In genomic region chr7:138748666-138749065, GRCh38 we compare ENCODE assay signal across 28 cellular contexts. TPM values are rescaled to one million over a fixed set of nuclear protein-coding genes. Genes with fewer than 3 reads are reported as not detected.
"Had no signal": no experiment of that assay in that cellular context is flagged by ENCODE, and none has a peak within 500 bp of the region (broad histone marks: within the 10 kb centered on the region; RNA-seq: fewer than 3 reads in every experiment).

No MANE protein-coding gene starts in this region.

- H3K4me3 Mint-ChIP-seq: memory B cell; mesothelial cell of epicardium; nephron progenitor cell; stimulated activated memory B cell treated with anti-CD40 and anti-IgM and Interleukin-4, amounts not matched to agents 10 μg/mL and 1 μg/mL and 100 μg/mL, for 72 hours; stimulated activated naive CD8-positive, alpha-beta T cell treated with anti-CD3 and anti-CD28 coated beads, Interleukin-15, Interleukin-2, amounts not matched to agents 100 ng/mL and 50 ng/mL, for 24 hours had no signal

- H3K27me3 Mint-ChIP-seq: stimulated activated naive CD8-positive, alpha-beta T cell treated with anti-CD3 and anti-CD28 coated beads, Interleukin-15, Interleukin-2, amounts not matched to agents 100 ng/mL and 50 ng/mL, for 24 hours had no signal

- ATAC-seq: gastrocnemius medialis; heart right ventricle; left cardiac atrium; lower lobe of right lung; psoas muscle; sciatic nerve; stimulated activated memory B cell treated with anti-CD40 and anti-IgM and Interleukin-4, amounts not matched to agents 10 μg/mL and 1 μg/mL and 100 μg/mL, for 72 hours had no signal

- H3K27me3 ChIP-seq: gastrocnemius medialis, upper lobe of left lung, uterus had no signal

- H3K36me3 Mint-ChIP-seq: memory B cell; mesothelial cell of epicardium; stimulated activated memory B cell treated with anti-CD40 and anti-IgM and Interleukin-4, amounts not matched to agents 10 μg/mL and 1 μg/mL and 100 μg/mL, for 72 hours had no signal

- H3K27ac ChIP-seq: dorsolateral prefrontal cortex, esophagus muscularis mucosa, gastrocnemius medialis, heart right ventricle, left ventricle myocardium inferior, lower lobe of right lung, psoas muscle, spleen, tibial artery, upper lobe of left lung, uterus had no signal

- DNase-seq: cortex of kidney; dorsolateral prefrontal cortex; effector CD8-positive, alpha-beta T cell; gastrocnemius medialis; heart right ventricle; left cardiac atrium; left ventricle myocardium inferior; lower lobe of right lung; nephron progenitor cell; psoas muscle; retina; spleen; stimulated activated CD4-positive, alpha-beta T cell treated with anti-CD3 and anti-CD28 coated beads, Interleukin-15, amount 100 ng/mL, for 24 hours; stimulated activated CD4-positive, alpha-beta T cell treated with anti-CD3 and anti-CD28 coated beads, Interleukin-1b, Interleukin-23, amount 100 ng/mL, for 48 hours; stimulated activated CD4-positive, alpha-beta T cell treated with anti-CD3 and anti-CD28 coated beads, Interleukin-4, amount 100 ng/mL, for 24 hours; tibial artery; upper lobe of left lung; uterus had no signal

- H3K4me1 Mint-ChIP-seq: memory B cell; stimulated activated memory B cell treated with anti-CD40 and anti-IgM and Interleukin-4, amounts not matched to agents 10 μg/mL and 1 μg/mL and 100 μg/mL, for 72 hours had no signal

- H3K9me3 ChIP-seq: esophagus muscularis mucosa, gastrocnemius medialis, heart right ventricle, left ventricle myocardium inferior, lower lobe of right lung, psoas muscle, spleen, tibial artery, upper lobe of left lung, uterus had no signal

- H3K27ac Mint-ChIP-seq: memory B cell; mesothelial cell of epicardium; nephron progenitor cell; stimulated activated memory B cell treated with anti-CD40 and anti-IgM and Interleukin-4, amounts not matched to agents 10 μg/mL and 1 μg/mL and 100 μg/mL, for 72 hours; stimulated activated naive CD8-positive, alpha-beta T cell treated with anti-CD3 and anti-CD28 coated beads, Interleukin-15, Interleukin-2, amounts not matched to agents 100 ng/mL and 50 ng/mL, for 24 hours had no signal

- H3K4me3 ChIP-seq: dorsolateral prefrontal cortex, esophagus muscularis mucosa, gastrocnemius medialis, heart right ventricle, left ventricle myocardium inferior, lower lobe of right lung, psoas muscle, spleen, tibial artery, upper lobe of left lung, uterus had no signal

- H3K36me3 ChIP-seq: esophagus muscularis mucosa, gastrocnemius medialis, heart right ventricle, left ventricle myocardium inferior, lower lobe of right lung, spleen, tibial artery, upper lobe of left lung, uterus had no signal

- H3K4me1 ChIP-seq: esophagus muscularis mucosa, gastrocnemius medialis, left ventricle myocardium inferior, psoas muscle, tibial artery, uterus had no signal

- H3K9me3 Mint-ChIP-seq: memory B cell; mesothelial cell of epicardium; nephron progenitor cell; stimulated activated memory B cell treated with anti-CD40 and anti-IgM and Interleukin-4, amounts not matched to agents 10 μg/mL and 1 μg/mL and 100 μg/mL, for 72 hours; stimulated activated naive CD8-positive, alpha-beta T cell treated with anti-CD3 and anti-CD28 coated beads, Interleukin-15, Interleukin-2, amounts not matched to agents 100 ng/mL and 50 ng/mL, for 24 hours had no signal

RNA-seq across cellular contexts. Expression of gene SVOPL, which starts 47.5 kb away (rescaled TPM):
- total RNA-seq: esophagus muscularis mucosa, fibroblast of villous mesenchyme, gastrocnemius medialis, heart right ventricle, left cardiac atrium, left ventricle myocardium inferior, omental fat pad, psoas muscle, sciatic nerve, skeletal muscle tissue had no signal
- polyA plus RNA-seq: heart right ventricle had no signal

RNA-seq across cellular contexts. Expression of gene TMEM213, which starts 49.1 kb away (rescaled TPM):
- total RNA-seq: dorsolateral prefrontal cortex, esophagus muscularis mucosa, fibroblast of villous mesenchyme, gastrocnemius medialis, heart right ventricle, left cardiac atrium, left ventricle myocardium inferior, mesothelial cell of epicardium, omental fat pad, psoas muscle, sciatic nerve, skeletal muscle tissue, spleen, temporal lobe had no signal
- polyA plus RNA-seq: heart right ventricle, psoas muscle had no signal

RNA-seq across cellular contexts. Expression of gene ATP6V0A4, which starts 49.3 kb away (rescaled TPM):
- total RNA-seq: esophagus muscularis mucosa, gastrocnemius medialis, heart right ventricle, left cardiac atrium, left ventricle myocardium inferior, omental fat pad, sciatic nerve, skeletal muscle tissue, spleen, uterus had no signal
- polyA plus RNA-seq: heart right ventricle, psoas muscle, spleen had no signal
